ENCODE assay signal across 8 cellular contexts in genomic region chr1:103514920-103515503, GRCh38.
DNase-seq lines count a peak whose midpoint lies in the region; ATAC-seq, FAIRE-seq and TF ChIP-seq lines count a peak whose summit lies in the region.

No MANE protein-coding gene starts in this region.

- peak overlapping the region; percentile 98 for H3K27ac Mint-ChIP-seq in activated naive CD8-positive, alpha-beta T cell treated with anti-CD3 and anti-CD28 coated beads, Interleukin-2, amount 50 U/mL, for 24 hours
- peak overlapping the region; percentile 84 to 96 for H3K27ac Mint-ChIP-seq in stimulated activated naive CD8-positive, alpha-beta T cell treated with anti-CD3 and anti-CD28 coated beads, Interleukin-15, amount 100 ng/mL, for 72 hours

- H3K4me1 ChIP-seq in DOHH2 (ENCODE audit: control insufficient read depth, low read length): no peaks in the 10 kb centered on the region

- DNase-seq in GM19239 (ENCODE audit: insufficient read length, low spot score): peak; percentile 3
- DNase-seq in NCI-H345 (lab: John Stamatoyannopoulos, UW): peak; percentile 50
- no peak for DNase-seq in activated naive CD8-positive, alpha-beta T cell treated with anti-CD3 and anti-CD28 coated beads, Interleukin-2, amount 50 U/mL, for 24 hours
- DNase-seq in iPS-NIHi11 (ENCODE audit: low spot score): peak; percentile 23
- peak; percentile 11 to 28 for DNase-seq in stimulated activated naive CD8-positive, alpha-beta T cell treated with anti-CD3 and anti-CD28 coated beads, Interleukin-15, amount 100 ng/mL, for 72 hours
- DNase-seq in T1000 (lab: John Stamatoyannopoulos, UW): no peak

- H3K9me3 Mint-ChIP-seq in activated naive CD8-positive, alpha-beta T cell treated with anti-CD3 and anti-CD28 coated beads, Interleukin-2, amount 50 U/mL, for 24 hours: peaks cover 8% of the 10 kb centered on the region
- peaks cover 8 to 12% of the 10 kb centered on the region in 2 donors for H3K9me3 Mint-ChIP-seq in stimulated activated naive CD8-positive, alpha-beta T cell treated with anti-CD3 and anti-CD28 coated beads, Interleukin-15, amount 100 ng/mL, for 72 hours

- no peaks in the 10 kb centered on the region for H3K9me3 ChIP-seq in DOHH2 (ENCODE audit: control insufficient read depth, insufficient read depth, low read length)

- H4K20me1 ChIP-seq in DOHH2 (ENCODE audit: control insufficient read depth, insufficient read depth, low read depth, low read length): no peaks in the 10 kb centered on the region

- H3K4me3 Mint-ChIP-seq in activated naive CD8-positive, alpha-beta T cell treated with anti-CD3 and anti-CD28 coated beads, Interleukin-2, amount 50 U/mL, for 24 hours: no peak overlapping the region
- peak overlapping the region; percentile 17 to 40 for H3K4me3 Mint-ChIP-seq in stimulated activated naive CD8-positive, alpha-beta T cell treated with anti-CD3 and anti-CD28 coated beads, Interleukin-15, amount 100 ng/mL, for 72 hours

- H3K9me2 ChIP-seq in DOHH2 (replicated peaks; ENCODE audit: control insufficient read depth, low read length): no peaks in the 10 kb centered on the region

- peak; percentile 55 for TF ChIP-seq CTCF in DOHH2 (IDR thresholded peaks at IDR 0.05; ENCODE audit: low read depth, low read length, poor library complexity, severe bottlenecking)

- no peaks in the 10 kb centered on the region for H3K27me3 ChIP-seq in DOHH2 (ENCODE audit: control insufficient read depth, low read length)

- ATAC-seq in HG03108 (IDR thresholded peaks at IDR 0.05; ENCODE audit: unreplicated experiment): peak; percentile 72
- ATAC-seq in activated naive CD8-positive, alpha-beta T cell treated with anti-CD3 and anti-CD28 coated beads, Interleukin-2, amount 50 U/mL, for 24 hours: no peak
- ATAC-seq in stimulated activated naive CD8-positive, alpha-beta T cell treated with anti-CD3 and anti-CD28 coated beads, Interleukin-15, amount 100 ng/mL, for 72 hours: peak; percentile 60

- no peaks in the 10 kb centered on the region for H3F3A ChIP-seq in DOHH2 (ENCODE audit: control insufficient read depth, insufficient read depth)

- FAIRE-seq in GM19239 (lab: Jason Lieb, UNC): peak; percentile 75

- H3K36me3 ChIP-seq in DOHH2 (ENCODE audit: control insufficient read depth, low read length): no peaks in the 10 kb centered on the region

- H3K4me3 ChIP-seq in DOHH2 (ENCODE audit: low read length): no peak overlapping the region

- no peak overlapping the region for H3K27ac ChIP-seq in DOHH2 (ENCODE audit: low read depth, low read length)

- H3K79me2 ChIP-seq in DOHH2 (ENCODE audit: control insufficient read depth, low read length): no peaks in the 10 kb centered on the region

- H3K4me2 ChIP-seq in DOHH2 (ENCODE audit: low read length): no peak overlapping the region

- H3K36me3 Mint-ChIP-seq in activated naive CD8-positive, alpha-beta T cell treated with anti-CD3 and anti-CD28 coated beads, Interleukin-2, amount 50 U/mL, for 24 hours (ENCODE audit: low read depth): peaks cover 32% of the 10 kb centered on the region

- H3K27me3 Mint-ChIP-seq in activated naive CD8-positive, alpha-beta T cell treated with anti-CD3 and anti-CD28 coated beads, Interleukin-2, amount 50 U/mL, for 24 hours: no peaks in the 10 kb centered on the region
- H3K27me3 Mint-ChIP-seq in stimulated activated naive CD8-positive, alpha-beta T cell treated with anti-CD3 and anti-CD28 coated beads, Interleukin-15, amount 100 ng/mL, for 72 hours: no peaks in the 10 kb centered on the region

- peaks cover 46% of the 10 kb centered on the region for H3K4me1 Mint-ChIP-seq in activated naive CD8-positive, alpha-beta T cell treated with anti-CD3 and anti-CD28 coated beads, Interleukin-2, amount 50 U/mL, for 24 hours
- H3K4me1 Mint-ChIP-seq in stimulated activated naive CD8-positive, alpha-beta T cell treated with anti-CD3 and anti-CD28 coated beads, Interleukin-15, amount 100 ng/mL, for 72 hours: peaks cover 28% of the 10 kb centered on the region

Comparison
In these comparisons a context has a peak if more than half of its experiments do, and no peak if none do; other contexts are left out.
1. DNase-seq: peak in GM19239 (single experiment), NCI-H345 (single experiment), iPS-NIHi11 (single experiment) and stimulated activated naive CD8-positive, alpha-beta T cell treated with anti-CD3 and anti-CD28 coated beads, Interleukin-15, amount 100 ng/mL, for 72 hours (2 of 2); none in activated naive CD8-positive, alpha-beta T cell treated with anti-CD3 and anti-CD28 coated beads, Interleukin-2, amount 50 U/mL, for 24 hours (single experiment) and T1000 (single experiment).